Comparison of ENCODE assay signal across 1 cellular context in genomic region chr19:7444042-7444441, GRCh38.
TF ChIP-seq lines count a peak whose summit lies in the region.

No MANE protein-coding gene starts in this region.

TF ChIP-seq in WTC11, 78 proteins besides CTCF, POLR2A, EP300 and RAD21 (continued from another document):
- TF ChIP-seq AR (CRISPR knock-in tag; IDR thresholded peaks at IDR 0.05), result no peak
